In the genomic region with DNA sequence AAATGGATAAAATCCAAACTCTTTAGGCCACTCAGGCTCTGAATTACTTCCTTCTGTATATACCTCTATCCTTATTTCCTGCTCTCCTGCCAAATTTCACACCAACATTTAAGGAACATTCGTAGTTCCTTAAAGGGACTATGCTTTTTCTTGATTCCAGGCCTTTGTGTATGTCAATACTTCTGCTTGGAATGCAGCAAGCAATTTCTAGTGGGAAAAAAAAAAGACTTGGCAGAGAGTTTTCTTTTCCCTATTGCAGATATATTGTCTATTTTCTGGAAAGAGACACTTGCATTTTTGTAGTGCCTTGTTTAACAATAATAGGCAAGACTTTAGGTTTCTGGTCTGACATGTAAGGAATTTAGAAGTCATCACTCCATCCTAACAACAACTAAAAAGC, we compare ENCODE assay signal across 9 cellular contexts. TPM values are rescaled to one million over a fixed set of nuclear protein-coding genes. Genes with fewer than 3 reads are reported as not detected.
DNase-seq lines count a peak whose midpoint lies in the region; ATAC-seq and TF ChIP-seq lines count a peak whose summit lies in the region.
"Had no signal": no experiment of that assay in that cellular context is flagged by ENCODE, and none has a peak within 500 bp of the region (broad histone marks: within the 10 kb centered on the region; RNA-seq: fewer than 3 reads in every experiment).

No MANE protein-coding gene starts in this region.

- no peaks in the 10 kb centered on the region for H3K9me3 ChIP-seq in CD8-positive, alpha-beta T cell (ENCODE audit: low read length)

- H3K4me3 Mint-ChIP-seq in CD8-positive, alpha-beta T cell: peak overlapping the region; percentile 47
- H3K4me3 Mint-ChIP-seq in WTC11 (peak overlapping the region; percentile 55), progenitor cell of endocrine pancreas (ENCODE audit: low read depth) (peak overlapping the region; percentile 60)
- no peak overlapping the region for H3K4me3 Mint-ChIP-seq in activated naive CD4-positive, alpha-beta T cell treated with anti-CD3 and anti-CD28 coated beads for 36 hours

- CTCF ChIA-PET in CD8-positive, alpha-beta T cell (lab: Charles Lee): interaction anchor here (0.9 kb wide), 1 partner anchor 95 kb away, joined by 3 read pairs; a partner anchor contains a TSS
- CTCF ChIA-PET in WTC11 (lab: Charles Lee): interaction anchor here (0.6 to 1.0 kb wide), 2 partner anchors 35 to 91 kb away, joined by 3 to 5 read pairs; no protein-coding TSS in a partner anchor
- CTCF ChIA-PET in activated naive CD4-positive, alpha-beta T cell treated with anti-CD3 and anti-CD28 coated beads for 36 hours (lab: Charles Lee): interaction anchor here (1.0 kb wide), 1 partner anchor 314 kb away, joined by 3 read pairs; no protein-coding TSS in a partner anchor

- peaks cover 44% of the 10 kb centered on the region for H3K4me1 Mint-ChIP-seq in CD8-positive, alpha-beta T cell (ENCODE audit: low read depth)
- H3K4me1 Mint-ChIP-seq in WTC11 (peaks cover 42% of the 10 kb centered on the region), progenitor cell of endocrine pancreas (ENCODE audit: low read depth) (peaks cover 39% of the 10 kb centered on the region)
- peaks cover 30% of the 10 kb centered on the region for H3K4me1 Mint-ChIP-seq in activated naive CD4-positive, alpha-beta T cell treated with anti-CD3 and anti-CD28 coated beads for 36 hours (ENCODE audit: low read depth)

- H3K9me3 Mint-ChIP-seq in CD8-positive, alpha-beta T cell: peaks cover 8% of the 10 kb centered on the region
- H3K9me3 Mint-ChIP-seq in WTC11: 0 out of 2 replicates have a peak, but pooled peaks cover 5% of the 10 kb centered on the region
- peaks cover 3% of the 10 kb centered on the region for H3K9me3 Mint-ChIP-seq in progenitor cell of endocrine pancreas (ENCODE audit: low read depth)
- H3K9me3 Mint-ChIP-seq in activated naive CD4-positive, alpha-beta T cell treated with anti-CD3 and anti-CD28 coated beads for 36 hours: peaks cover 2% of the 10 kb centered on the region

- peaks cover 23% of the 10 kb centered on the region for H3K4me1 ChIP-seq in CD8-positive, alpha-beta T cell (ENCODE audit: insufficient read depth, low read length)

- no peak for TF ChIP-seq CTCF in CD8-positive, alpha-beta T cell (IDR thresholded peaks at IDR 0.05)
- no peak for TF ChIP-seq CTCF in WTC11 (IDR thresholded peaks at IDR 0.05)
- no peak for TF ChIP-seq CTCF in fibroblast of the aortic adventitia (IDR thresholded peaks at IDR 0.05; ENCODE audit: insufficient read depth, low read length)
- no peak for TF ChIP-seq CTCF in progenitor cell of endocrine pancreas (IDR thresholded peaks at IDR 0.05; ENCODE audit: unreplicated experiment)

- H3K36me3 ChIP-seq in CD8-positive, alpha-beta T cell (ENCODE audit: insufficient read depth, low read length): no peaks in the 10 kb centered on the region

- H3K27me3 ChIP-seq in CD8-positive, alpha-beta T cell (ENCODE audit: insufficient read depth, low read length): no peaks in the 10 kb centered on the region

- POLR2A ChIA-PET in CD8-positive, alpha-beta T cell (lab: Charles Lee): no interaction called here
- POLR2A ChIA-PET in WTC11 (lab: Charles Lee): no interaction called here

- intact Hi-C loops in CD8-positive, alpha-beta T cell (cut with DNase I, micrococcal nuclease): no loop called here
- intact Hi-C loops in activated naive CD4-positive, alpha-beta T cell treated with anti-CD3 and anti-CD28 coated beads for 36 hours (cut with micrococcal nuclease): no loop called here

- peaks cover 16% of the 10 kb centered on the region for H3K36me3 Mint-ChIP-seq in CD8-positive, alpha-beta T cell
- H3K36me3 Mint-ChIP-seq in WTC11: peaks cover 9% of the 10 kb centered on the region
- peaks cover 9% of the 10 kb centered on the region for H3K36me3 Mint-ChIP-seq in progenitor cell of endocrine pancreas (ENCODE audit: insufficient read depth)
- peaks cover 1% of the 10 kb centered on the region for H3K36me3 Mint-ChIP-seq in activated naive CD4-positive, alpha-beta T cell treated with anti-CD3 and anti-CD28 coated beads for 36 hours (ENCODE audit: low read depth)

- ATAC-seq in CD8-positive, alpha-beta T cell: no peak
- ATAC-seq in WTC11: no peak

- no peak overlapping the region for H3K27ac Mint-ChIP-seq in CD8-positive, alpha-beta T cell
- H3K27ac Mint-ChIP-seq in WTC11 (no peak overlapping the region), progenitor cell of endocrine pancreas (peak overlapping the region; percentile 88)
- H3K27ac Mint-ChIP-seq in activated naive CD4-positive, alpha-beta T cell treated with anti-CD3 and anti-CD28 coated beads for 36 hours: no peak overlapping the region

- DNase-seq in CD8-positive, alpha-beta T cell: no peak
- DNase-seq in WTC11 (ENCODE audit: low spot score) (no peak), fibroblast of the aortic adventitia (ENCODE audit: low read depth) (peak; percentile 61), progenitor cell of endocrine pancreas (ENCODE audit: low spot score, unreplicated experiment) (no peak), H4 (ENCODE audit: low spot score) (no peak), SIG-M5 (lab: John Stamatoyannopoulos, UW) (no peak), NCI-H2081 (lab: John Stamatoyannopoulos, UW) (no peak)
- no peak for DNase-seq in activated naive CD4-positive, alpha-beta T cell treated with anti-CD3 and anti-CD28 coated beads for 36 hours
- DNase-seq: activated CD4-positive, CD25-positive, alpha-beta regulatory T cell treated with anti-CD3 and anti-CD28 coated beads, Interleukin-2, amount 50 U/mL, for 72 hours had no signal

- H3K27me3 Mint-ChIP-seq in CD8-positive, alpha-beta T cell (ENCODE audit: low read depth): no peaks in the 10 kb centered on the region
- H3K27me3 Mint-ChIP-seq in WTC11 (ENCODE audit: low read depth): no peaks in the 10 kb centered on the region
- H3K27me3 Mint-ChIP-seq in progenitor cell of endocrine pancreas: no peaks in the 10 kb centered on the region
- no peaks in the 10 kb centered on the region for H3K27me3 Mint-ChIP-seq in activated naive CD4-positive, alpha-beta T cell treated with anti-CD3 and anti-CD28 coated beads for 36 hours (ENCODE audit: low read depth)

- no peak overlapping the region for H3K4me3 ChIP-seq in CD8-positive, alpha-beta T cell (ENCODE audit: low read depth, low read length)
- peak overlapping the region; percentile 99 for H3K4me3 ChIP-seq in fibroblast of the aortic adventitia (ENCODE audit: low read depth, low read length)

- no peak overlapping the region for H3K27ac ChIP-seq in CD8-positive, alpha-beta T cell (ENCODE audit: low read depth, low read length)

TF ChIP-seq in WTC11, 78 proteins besides CTCF, POLR2A, EP300 and RAD21 (continues in another document):
- TF ChIP-seq, protein P1, sequence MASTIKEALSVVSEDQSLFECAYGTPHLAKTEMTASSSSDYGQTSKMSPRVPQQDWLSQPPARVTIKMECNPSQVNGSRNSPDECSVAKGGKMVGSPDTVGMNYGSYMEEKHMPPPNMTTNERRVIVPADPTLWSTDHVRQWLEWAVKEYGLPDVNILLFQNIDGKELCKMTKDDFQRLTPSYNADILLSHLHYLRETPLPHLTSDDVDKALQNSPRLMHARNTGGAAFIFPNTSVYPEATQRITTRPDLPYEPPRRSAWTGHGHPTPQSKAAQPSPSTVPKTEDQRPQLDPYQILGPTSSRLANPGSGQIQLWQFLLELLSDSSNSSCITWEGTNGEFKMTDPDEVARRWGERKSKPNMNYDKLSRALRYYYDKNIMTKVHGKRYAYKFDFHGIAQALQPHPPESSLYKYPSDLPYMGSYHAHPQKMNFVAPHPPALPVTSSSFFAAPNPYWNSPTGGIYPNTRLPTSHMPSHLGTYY (CRISPR knock-in tag; IDR thresholded peaks at IDR 0.05): no peak
- TF ChIP-seq, protein P2, sequence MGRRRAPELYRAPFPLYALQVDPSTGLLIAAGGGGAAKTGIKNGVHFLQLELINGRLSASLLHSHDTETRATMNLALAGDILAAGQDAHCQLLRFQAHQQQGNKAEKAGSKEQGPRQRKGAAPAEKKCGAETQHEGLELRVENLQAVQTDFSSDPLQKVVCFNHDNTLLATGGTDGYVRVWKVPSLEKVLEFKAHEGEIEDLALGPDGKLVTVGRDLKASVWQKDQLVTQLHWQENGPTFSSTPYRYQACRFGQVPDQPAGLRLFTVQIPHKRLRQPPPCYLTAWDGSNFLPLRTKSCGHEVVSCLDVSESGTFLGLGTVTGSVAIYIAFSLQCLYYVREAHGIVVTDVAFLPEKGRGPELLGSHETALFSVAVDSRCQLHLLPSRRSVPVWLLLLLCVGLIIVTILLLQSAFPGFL (CRISPR knock-in tag; IDR thresholded peaks at IDR 0.05; ENCODE audit: borderline replicate concordance): no peak
- no peak for TF ChIP-seq CREB1 (CRISPR knock-in tag; IDR thresholded peaks at IDR 0.05)
- TF ChIP-seq ZNF423 (CRISPR knock-in tag; IDR thresholded peaks at IDR 0.05): no peak
- no peak for TF ChIP-seq GRHL2 (CRISPR knock-in tag; IDR thresholded peaks at IDR 0.05; ENCODE audit: insufficient replicate concordance, severe bottlenecking)
- no peak for TF ChIP-seq MYBL2 (CRISPR knock-in tag; IDR thresholded peaks at IDR 0.05)
- no peak for TF ChIP-seq KAT7 (CRISPR knock-in tag; IDR thresholded peaks at IDR 0.05; ENCODE audit: borderline replicate concordance)
- TF ChIP-seq, protein P3, sequence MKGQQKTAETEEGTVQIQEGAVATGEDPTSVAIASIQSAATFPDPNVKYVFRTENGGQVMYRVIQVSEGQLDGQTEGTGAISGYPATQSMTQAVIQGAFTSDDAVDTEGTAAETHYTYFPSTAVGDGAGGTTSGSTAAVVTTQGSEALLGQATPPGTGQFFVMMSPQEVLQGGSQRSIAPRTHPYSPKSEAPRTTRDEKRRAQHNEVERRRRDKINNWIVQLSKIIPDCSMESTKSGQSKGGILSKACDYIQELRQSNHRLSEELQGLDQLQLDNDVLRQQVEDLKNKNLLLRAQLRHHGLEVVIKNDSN (CRISPR knock-in tag; IDR thresholded peaks at IDR 0.05): no peak
- no peak for TF ChIP-seq ZNF219 (CRISPR knock-in tag; IDR thresholded peaks at IDR 0.05; ENCODE audit: borderline replicate concordance)
- no peak for TF ChIP-seq EMX1 (CRISPR knock-in tag; IDR thresholded peaks at IDR 0.05)
- no peak for TF ChIP-seq TEAD4 (CRISPR knock-in tag; IDR thresholded peaks at IDR 0.05)
- TF ChIP-seq JAZF1 (CRISPR knock-in tag; IDR thresholded peaks at IDR 0.05): no peak

RNA-seq across cellular contexts. Expression of a gene that starts 1.9 kb away (rescaled TPM):
- total RNA-seq in CD8-positive, alpha-beta T cell: 10 to 100 TPM; 50.0 to 51.7 TPM
- total RNA-seq in WTC11 (2021) (244 to 252 TPM (median 247 TPM) in 3 replicates), fibroblast of the aortic adventitia (ENCODE audit: low replicate concordance) (294 and 466 TPM in 2 replicates), progenitor cell of endocrine pancreas (211 and 213 TPM in 2 replicates)
- total RNA-seq in H4 (2014; rRNA removed; shearing (Covaris generic)): 199 and 221 TPM in 2 replicates
- 10 to 100 TPM; 94.3 to 99.9 TPM for total RNA-seq in activated naive CD4-positive, alpha-beta T cell treated with anti-CD3 and anti-CD28 coated beads for 36 hours

RNA-seq across cellular contexts. Expression of a gene that starts 53.6 kb away (rescaled TPM):
- total RNA-seq in CD8-positive, alpha-beta T cell: not detected
- total RNA-seq in WTC11 (2021) (0.11 to 0.18 TPM (median 0.16 TPM) in 3 replicates), fibroblast of the aortic adventitia (ENCODE audit: low replicate concordance) (not detected in 2 replicates), progenitor cell of endocrine pancreas (not detected in 2 replicates)
- not detected in 2 replicates for total RNA-seq in H4 (2014; rRNA removed; shearing (Covaris generic))
- not detected for total RNA-seq in activated naive CD4-positive, alpha-beta T cell treated with anti-CD3 and anti-CD28 coated beads for 36 hours
